ENCODE assay signal across 2 cellular contexts in genomic region chr5:117679046-117679445, GRCh38.
TF ChIP-seq lines count a peak whose summit lies in the region.

No MANE protein-coding gene starts in this region.

TF ChIP-seq in IMR-90, 13 proteins besides CTCF, POLR2A, EP300 and RAD21:
- TF ChIP-seq FOS (IDR thresholded peaks at IDR 0.05; ENCODE audit: low read depth, low read length) (no peak), CEBPB (IDR thresholded peaks at IDR 0.05; ENCODE audit: low read depth, low read length) (no peak), ELK1 (IDR thresholded peaks at IDR 0.05; ENCODE audit: borderline replicate concordance, low read depth, low read length) (no peak), RFX5 (IDR thresholded peaks at IDR 0.05; ENCODE audit: low read depth, low read length) (no peak), CHD1 (IDR thresholded peaks at IDR 0.05; ENCODE audit: low read depth, low read length) (no peak), RCOR1 (IDR thresholded peaks at IDR 0.05; ENCODE audit: insufficient replicate concordance, low read length) (no peak), BHLHE40 (IDR thresholded peaks at IDR 0.05; ENCODE audit: low read depth, low read length) (no peak), USF2 (IDR thresholded peaks at IDR 0.05; ENCODE audit: low read depth, low read length) (no peak), MAFK (IDR thresholded peaks at IDR 0.05; ENCODE audit: low read depth, low read length) (no peak), SMC3 (IDR thresholded peaks at IDR 0.05; ENCODE audit: low read depth, low read length) (no peak), MAZ (IDR thresholded peaks at IDR 0.05; ENCODE audit: borderline replicate concordance, low read depth, low read length) (no peak), MXI1 (IDR thresholded peaks at IDR 0.05; ENCODE audit: borderline replicate concordance, low read depth, low read length) (no peak)

TF ChIP-seq in H1, 55 proteins besides CTCF, POLR2A, EP300 and RAD21:
- TF ChIP-seq RFX5 (IDR thresholded peaks at IDR 0.05; ENCODE audit: borderline replicate concordance, low read depth, low read length) (no peak), SUZ12 (IDR thresholded peaks at IDR 0.05; ENCODE audit: low read length) (no peak), MAFK (IDR thresholded peaks at IDR 0.05; ENCODE audit: low read depth, low read length) (no peak), JUN (IDR thresholded peaks at IDR 0.05; ENCODE audit: low read depth, low read length) (no peak), MAX (IDR thresholded peaks at IDR 0.05) (no peak), HDAC2 (IDR thresholded peaks at IDR 0.05; ENCODE audit: borderline replicate concordance in 1 of 2, low read depth in 2 of 2, low read length in 2 of 2) (no peak), CEBPB (IDR thresholded peaks at IDR 0.05; ENCODE audit: low read depth, low read length) (no peak), FOSL1 (IDR thresholded peaks at IDR 0.05; ENCODE audit: insufficient read depth, low read depth, low read length) (no peak), ASH2L (IDR thresholded peaks at IDR 0.05; ENCODE audit: low read length) (no peak), HDAC6 (IDR thresholded peaks at IDR 0.05; ENCODE audit: low read depth, low read length) (no peak), SP1 (IDR thresholded peaks at IDR 0.05; ENCODE audit: low read depth, low read length) (no peak), KDM1A (IDR thresholded peaks at IDR 0.05; ENCODE audit: borderline replicate concordance, low read length) (no peak)
